Comparison of ENCODE assay signal across 1 cellular context in the genomic region with DNA sequence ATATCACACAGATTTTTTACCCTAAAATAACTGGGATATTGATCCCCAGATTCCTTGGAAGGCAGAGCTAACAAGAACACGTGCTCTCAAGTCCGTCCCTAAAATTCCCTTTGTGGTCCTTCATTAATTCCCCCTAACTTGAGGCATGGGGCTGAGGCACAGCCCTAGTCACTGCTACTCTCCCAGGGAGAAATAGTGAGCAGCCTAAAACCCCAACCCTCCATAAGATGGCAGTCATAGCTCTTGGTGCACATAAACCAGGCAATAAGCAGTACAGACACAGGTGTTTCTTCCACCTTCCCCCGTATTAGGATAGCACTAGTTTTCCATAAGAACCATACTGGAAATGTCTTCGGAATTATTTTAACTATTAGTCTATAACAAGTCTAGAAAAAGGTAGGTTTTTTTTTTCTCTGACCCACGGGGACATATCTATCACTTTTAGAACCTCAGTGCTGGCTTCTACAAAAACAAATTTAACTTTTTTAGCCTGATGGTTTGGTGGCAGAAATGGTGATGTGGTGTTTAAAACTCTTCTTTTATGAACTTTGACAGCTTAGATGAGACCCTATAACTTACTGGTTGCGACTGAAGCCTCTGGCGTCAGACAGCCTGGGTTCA.
A peak's percentile ranks its signal among the peaks of the same experiment; 100 is the strongest.
TF ChIP-seq lines count a peak whose summit lies in the region.

No MANE protein-coding gene starts in this region.

TF ChIP-seq in K562, 482 proteins besides CTCF, POLR2A, EP300 and RAD21:
- TF ChIP-seq POLR2B (IDR thresholded peaks at IDR 0.05; ENCODE audit: low read depth, partially characterized antibody) (no peak), ZNF24 (IDR thresholded peaks at IDR 0.05) (peak; percentile 41; the same call in 1 of the 2 replicates)
